8 cellular contexts compared by ENCODE assay signal in the genomic region with DNA sequence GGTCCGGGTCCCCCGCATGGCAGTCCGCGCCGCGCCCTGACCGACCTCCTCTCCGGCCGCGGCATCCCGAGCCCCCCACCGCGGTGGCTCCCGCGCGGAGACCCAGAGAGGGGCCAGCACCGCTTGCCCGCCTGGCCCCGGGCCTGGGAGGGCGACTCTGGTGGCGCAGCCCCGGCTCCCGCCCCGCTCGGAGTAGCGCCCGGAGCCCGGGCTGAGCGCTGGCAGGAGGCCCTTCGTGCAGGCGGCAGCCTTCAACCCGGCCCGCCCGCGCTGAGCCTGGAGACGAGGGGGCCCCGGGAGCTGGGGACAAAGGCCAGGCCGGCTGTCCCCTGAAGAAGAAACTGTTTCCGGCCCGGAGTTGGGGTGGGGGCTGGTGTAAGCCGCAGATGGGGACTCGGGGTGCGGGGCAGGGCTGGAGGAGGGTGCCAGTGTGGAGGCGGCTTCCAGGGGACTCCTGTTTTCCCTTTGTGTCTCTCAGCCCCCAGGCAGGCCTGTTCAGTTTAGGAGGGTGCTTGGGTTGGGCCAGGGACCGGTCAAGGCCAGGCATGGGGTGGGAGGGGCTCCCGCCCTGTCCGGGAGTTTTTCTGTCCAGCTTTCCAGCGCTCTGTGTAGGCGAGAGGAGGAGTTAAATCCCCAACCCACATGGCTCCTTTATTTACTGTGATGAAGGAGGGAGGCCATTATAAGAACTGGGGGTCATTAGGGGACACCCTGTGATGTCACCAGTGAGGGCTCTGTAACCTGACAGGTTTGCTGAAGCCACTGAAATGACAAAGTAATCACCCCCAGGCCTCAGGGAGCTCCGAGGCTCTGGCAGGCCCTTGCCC. TPM values are rescaled to one million over a fixed set of nuclear protein-coding genes. Genes with fewer than 3 reads are reported as not detected.
DNase-seq lines count a peak whose midpoint lies in the region; ATAC-seq, FAIRE-seq and TF ChIP-seq lines count a peak whose summit lies in the region.

No MANE protein-coding gene starts in this region.

- peaks cover 16% of the 10 kb centered on the region for H3K27me3 Mint-ChIP-seq in HFFc6 (ENCODE audit: insufficient read depth)

- POLR2A ChIA-PET in A549 (lab: Yijun Ruan, JAX) = interaction anchor here (2.5 kb wide), 1 partner anchor 18 kb away, joined by 20 read pairs; no protein-coding TSS in a partner anchor

- H3K4me3 ChIP-seq in A549 (peak overlapping the region; percentile 69), cardiac fibroblast (replicated peaks in 1 of 2; ENCODE audit: low read depth in 2 of 2, low read length in 2 of 2) (peak overlapping the region; percentile 59 to 66), liver (ENCODE audit: low read depth in 1 of 3, low read length in 3 of 3) (peak overlapping the region; percentile 11 to 88 (median 68)), upper lobe of right lung (peak overlapping the region; percentile 56)

- H3K27ac Mint-ChIP-seq in HFFc6 = no peak overlapping the region; the same call in 1 of the 2 replicates

- no peaks in the 10 kb centered on the region for H3K27me3 ChIP-seq in liver (ENCODE audit: control insufficient read depth in 4 of 4, insufficient read depth in 4 of 4, low read length in 3 of 4)
- H3K27me3 ChIP-seq in upper lobe of right lung = no peaks in the 10 kb centered on the region

- CTCF ChIA-PET in A549 (lab: Yijun Ruan, JAX) = interaction anchor here (1.1 to 16.7 kb wide), 16 partner anchors 9 to 583 kb away, joined by 3 to 279 read pairs (median 4); partner anchors contain the start of gene SLC7A10

- TF ChIP-seq CTCF in A549 (IDR thresholded peaks at IDR 0.05) (no peak), HFFc6 (IDR thresholded peaks at IDR 0.05) (no peak), cardiac fibroblast (IDR thresholded peaks at IDR 0.05; ENCODE audit: low read depth, low read length) (no peak), liver (IDR thresholded peaks at IDR 0.05; ENCODE audit: low read depth, low read length, missing input control) (no peak), upper lobe of right lung (IDR thresholded peaks at IDR 0.05) (no peak)

- no peaks in the 10 kb centered on the region for H3K9me3 Mint-ChIP-seq in HFFc6

- ATAC-seq in A549 (peak; percentile 37 to 83), upper lobe of right lung (peak; percentile 58)

- H3K9ac ChIP-seq in liver (ENCODE audit: low read depth in 1 of 2, low read length in 2 of 2) = no peak overlapping the region

- TF ChIP-seq EP300 in A549 (IDR thresholded peaks at IDR 0.05) = no peak

- H3K36me3 Mint-ChIP-seq in HFFc6 (ENCODE audit: low read depth) = no peaks in the 10 kb centered on the region

- peaks cover 0 to 15% (median 4%) of the 10 kb centered on the region in 4 donors for H3K36me3 ChIP-seq in liver (ENCODE audit: control insufficient read depth in 4 of 4, insufficient read depth in 3 of 4, low read depth in 1 of 4, low read length in 3 of 4)
- H3K36me3 ChIP-seq in upper lobe of right lung = no peaks in the 10 kb centered on the region

- peak; percentile 62 to 65 for DNase-seq in A549 (ENCODE audit: low read depth in 1 of 2, low spot score in 1 of 2)
- DNase-seq in HFFc6 = peak; percentile 7
- peak; percentile 60 to 65 for DNase-seq in cardiac fibroblast (ENCODE audit: low read depth in 2 of 2)
- DNase-seq in upper lobe of right lung = peak; percentile 69
- DNase-seq in DMS79 treated with DMSO at 0.1 percent for 48 hours (lab: John Stamatoyannopoulos, UW) = no peak
- no peak for DNase-seq in NCI-H1930 (lab: John Stamatoyannopoulos, UW)
- no peak for DNase-seq in occipital lobe (lab: John Stamatoyannopoulos, UW)

- H3K4me1 ChIP-seq in A549 (peaks cover 10% of the 10 kb centered on the region; the same call in 2 of the 3 replicates), liver (ENCODE audit: control insufficient read depth in 4 of 4, insufficient read depth in 4 of 4, low read length in 3 of 4) (peaks cover 7 to 16% (median 10%) of the 10 kb centered on the region in 4 donors), upper lobe of right lung (peaks cover 6% of the 10 kb centered on the region)

- 6% methylated on average over 40 of the region's 50 CpGs for WGBS in A549 (ENCODE audit: missing lambda C conversion rate)
- WGBS in liver = 2% methylated on average over 50 of the region's 50 CpGs

- intact Hi-C loops in upper lobe of right lung (cut with DNase I) = no loop called here

- peak; percentile 54 for FAIRE-seq in A549 (lab: Jason Lieb, UNC)

- TF ChIP-seq RAD21 in A549 (conservative IDR thresholded peaks at IDR 0.05 in 1 of 2, IDR thresholded peaks at IDR 0.05 in 1 of 2) (no peak), liver (IDR thresholded peaks at IDR 0.05) (no peak)

- no peaks in the 10 kb centered on the region for H3K4me1 Mint-ChIP-seq in HFFc6 (ENCODE audit: low read depth)

- H3K4me2 ChIP-seq in A549 = peak overlapping the region; percentile 92

- TF ChIP-seq POLR2A in A549 (IDR thresholded peaks at IDR 0.05; ENCODE audit: low read length) = no peak

- H3K9me3 ChIP-seq in A549 (no peaks in the 10 kb centered on the region), liver (ENCODE audit: control insufficient read depth in 4 of 4, low read length in 3 of 4) (no peaks in the 10 kb centered on the region), upper lobe of right lung (no peaks in the 10 kb centered on the region)

- H3K27ac ChIP-seq in A549 (peak overlapping the region; percentile 71 to 91), liver (ENCODE audit: low read depth in 1 of 2, low read length in 2 of 2) (peak overlapping the region; percentile 78 to 86), upper lobe of right lung (no peak overlapping the region)

- H3K4me3 Mint-ChIP-seq in HFFc6 = peak overlapping the region; percentile 72

TF ChIP-seq in A549, 52 proteins besides CTCF, POLR2A, EP300 and RAD21 (continues in another document):
- TF ChIP-seq MYC (IDR thresholded peaks at IDR 0.05; ENCODE audit: borderline replicate concordance, low read length) (no peak), RNF2 (IDR thresholded peaks at IDR 0.05; ENCODE audit: borderline replicate concordance, low read depth) (no peak), FOSL2 (IDR thresholded peaks at IDR 0.05) (no peak), FOSL2 (CRISPR knock-in tag; IDR thresholded peaks at IDR 0.05) (no peak), MAX (IDR thresholded peaks at IDR 0.05) (peak; percentile 59), PHF8 (IDR thresholded peaks at IDR 0.05; ENCODE audit: borderline replicate concordance, low read depth) (0 out of 2 replicates have a peak, but pooled peaks have one; percentile 20), FOXS1 (CRISPR knock-in tag; IDR thresholded peaks at IDR 0.05) (no peak)
- TF ChIP-seq, protein P1, sequence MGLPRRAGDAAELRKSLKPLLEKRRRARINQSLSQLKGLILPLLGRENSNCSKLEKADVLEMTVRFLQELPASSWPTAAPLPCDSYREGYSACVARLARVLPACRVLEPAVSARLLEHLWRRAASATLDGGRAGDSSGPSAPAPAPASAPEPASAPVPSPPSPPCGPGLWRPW (IDR thresholded peaks at IDR 0.05) = no peak

TF ChIP-seq in liver, 16 proteins besides CTCF, POLR2A, EP300 and RAD21 (continues in another document):
- no peak for TF ChIP-seq TAF1 (conservative IDR thresholded peaks at IDR 0.05)
- TF ChIP-seq ZBTB33 (IDR thresholded peaks at IDR 0.05) = no peak
- peak in 1 of 2 donors; percentile 68 for TF ChIP-seq RXRA (IDR thresholded peaks at IDR 0.05)
- no peak for TF ChIP-seq HNF4G (IDR thresholded peaks at IDR 0.05)
- TF ChIP-seq, protein P2, sequence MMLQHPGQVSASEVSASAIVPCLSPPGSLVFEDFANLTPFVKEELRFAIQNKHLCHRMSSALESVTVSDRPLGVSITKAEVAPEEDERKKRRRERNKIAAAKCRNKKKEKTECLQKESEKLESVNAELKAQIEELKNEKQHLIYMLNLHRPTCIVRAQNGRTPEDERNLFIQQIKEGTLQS (IDR thresholded peaks at IDR 0.05) = no peak
- no peak for TF ChIP-seq HNF4A (conservative IDR thresholded peaks at IDR 0.05)

RNA-seq across cellular contexts. Expression of gene LRP3, which starts 1.0 kb away (rescaled TPM):
- polyA plus RNA-seq in A549 (2011; rRNA removed) = 10.9 and 16.1 TPM in 2 replicates
- 26.6 and 50.9 TPM in 2 replicates for polyA plus RNA-seq in A549 (2012; cell fraction: cytosol; rRNA removed)
- polyA plus RNA-seq in A549 (2012; cell fraction: nucleus; rRNA removed) = 46.0 and 78.2 TPM in 2 replicates
- polyA plus RNA-seq in A549 (2017; fragmentation: RNase III; extraction: RNeasy Plus Mini Kit Qiagen cat#74134 plus additional on column Dnase treatment) = 22.7 to 25.1 TPM (median 24.5 TPM) in 3 replicates
- polyA minus RNA-seq in A549 (2011; rRNA and poly(A)+ RNA removed) = 6.1 and 12.6 TPM in 2 replicates
- 10 to 100 TPM in 2 of 6 experiments, 1 to 10 TPM in 4; 1.9 to 17.7 (median 2.4) TPM for total RNA-seq in HFFc6 (2021; fragmentation: NEBNext Ultra II Directional; extraction: Animal tissue kit (Norgen Biotek cat#: 25700))
- 10 to 100 TPM; 12.0 to 18.7 TPM for total RNA-seq in liver
- polyA plus RNA-seq in liver = 10 to 100 TPM in 1 of 2 donors, 1 to 10 TPM in 1; 2.5 to 42.3 TPM
- 22.0 TPM for total RNA-seq in upper lobe of right lung
- 96.2 TPM for total RNA-seq in occipital lobe

RNA-seq across cellular contexts. Expression of gene SLC7A10, which starts 30.6 kb away (rescaled TPM):
- polyA plus RNA-seq in A549 (2011; rRNA removed) (0.05 and 0.13 TPM in 2 replicates), A549 (2017; fragmentation: RNase III; extraction: RNeasy Plus Mini Kit Qiagen cat#74134 plus additional on column Dnase treatment) (0.13 to 0.26 TPM (median 0.20 TPM) in 3 replicates), liver (not detected)
- 0.12 and 0.13 TPM in 2 replicates for polyA plus RNA-seq in A549 (2012; cell fraction: cytosol; rRNA removed)
- polyA plus RNA-seq in A549 (2012; cell fraction: nucleus; rRNA removed) = 0.50 and 0.77 TPM in 2 replicates
- polyA minus RNA-seq in A549 (2011; rRNA and poly(A)+ RNA removed) = 0.15 and 0.58 TPM in 2 replicates
- not detected for total RNA-seq in HFFc6 (2021; fragmentation: NEBNext Ultra II Directional; extraction: Animal tissue kit (Norgen Biotek cat#: 25700))
- total RNA-seq in liver (not detected), upper lobe of right lung (1.1 TPM), occipital lobe (2.5 TPM)

Comparison
In these comparisons a context has a peak if more than half of its experiments do, and no peak if none do; other contexts are left out.
1. DNase-seq: peak in A549 (2 of 2), HFFc6 (single experiment), cardiac fibroblast (2 of 2) and upper lobe of right lung (single experiment); none in DMS79 treated with DMSO at 0.1 percent for 48 hours (single experiment), NCI-H1930 (0 of 2) and occipital lobe (single experiment).
2. Peak in every context shown above with its lines, with median percentiles within 50 percentile points of each other: H3K4me3 ChIP-seq.